ENCODE assay signal across 9 cellular contexts in the genomic region with DNA sequence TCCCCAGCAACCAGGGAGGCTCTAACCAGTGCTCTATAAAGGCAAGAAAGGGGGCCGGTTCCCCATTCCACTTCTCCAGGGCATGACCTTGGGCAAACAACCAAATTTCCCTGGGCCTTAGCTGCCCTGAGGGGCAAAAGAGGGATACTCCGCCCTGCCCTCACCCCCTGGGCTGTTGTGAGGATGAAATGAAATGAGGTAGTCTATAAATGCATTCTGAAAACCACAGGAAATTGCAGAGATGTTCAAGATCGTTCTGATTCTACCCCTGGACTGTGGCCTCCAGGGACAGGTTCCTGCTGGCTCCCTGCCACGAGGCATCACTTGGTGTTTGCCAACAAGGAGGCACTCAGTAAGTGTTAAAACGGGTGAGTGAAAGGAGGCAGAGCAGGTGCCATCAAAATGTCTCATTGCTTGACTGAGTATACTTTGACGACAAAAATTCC. TPM values are rescaled to one million over a fixed set of nuclear protein-coding genes. Genes with fewer than 3 reads are reported as not detected.
A peak's percentile ranks its signal among the peaks of the same experiment; 100 is the strongest.
DNase-seq lines count a peak whose midpoint lies in the region; ATAC-seq, FAIRE-seq and TF ChIP-seq lines count a peak whose summit lies in the region.
"Had no signal": no experiment of that assay in that cellular context is flagged by ENCODE, and none has a peak within 500 bp of the region (broad histone marks: within the 10 kb centered on the region; RNA-seq: fewer than 3 reads in every experiment).

No MANE protein-coding gene starts in this region.

- H3K79me2 ChIP-seq in OCI-LY3 (ENCODE audit: low read length) (peaks cover 92% of the 10 kb centered on the region), GM12878 (ENCODE audit: control insufficient read depth, insufficient read depth, low read length) (peaks cover 97% of the 10 kb centered on the region)

- H3K4me2 ChIP-seq in OCI-LY3 (ENCODE audit: low read length) (peak overlapping the region; percentile 97), GM12878 (ENCODE audit: control insufficient read depth, insufficient read depth) (peak overlapping the region; percentile 80)

- peaks cover 79% of the 10 kb centered on the region for H3K4me1 ChIP-seq in OCI-LY3 (ENCODE audit: low read length)
- peaks cover 71% of the 10 kb centered on the region for H3K4me1 ChIP-seq in GM12878 (ENCODE audit: control insufficient read depth, insufficient read depth, low read length)
- peaks cover 70% of the 10 kb centered on the region for H3K4me1 ChIP-seq in mesodermal cell (ENCODE audit: control insufficient read depth, insufficient read depth, low read length, poor library complexity, severe bottlenecking)

- H3K36me3 ChIP-seq in OCI-LY3 (replicated peaks; ENCODE audit: low read depth, low read length) (peaks cover 15% of the 10 kb centered on the region), GM12878 (ENCODE audit: control insufficient read depth in 2 of 2, insufficient read depth in 2 of 2, low read length in 1 of 2) (no peaks in the 10 kb centered on the region; a peak in 1 of 4 replicates), mesodermal cell (ENCODE audit: control insufficient read depth, insufficient read depth, low read length) (peaks cover 12% of the 10 kb centered on the region)

- CTCF ChIA-PET in GM12878 (lab: Yijun Ruan, JAX): interaction anchor here (1.9 to 17.1 kb wide), 6 partner anchors 24 to 112 kb away, joined by 9 to 197 read pairs (median 12); no protein-coding TSS in a partner anchor

- SMC1A ChIA-PET in GM12878 (lab: Charles Lee; ENCODE audit: uncharacterized antibody, unreplicated experiment): interaction anchor here (1.4 to 21.2 kb wide), 6 partner anchors 10 to 112 kb away, joined by 3 to 535 read pairs (median 45); no protein-coding TSS in a partner anchor

- peak; percentile 2 for ATAC-seq in GM12878
- no peak for ATAC-seq in HG02798 (IDR thresholded peaks at IDR 0.05; ENCODE audit: poor library complexity, unreplicated experiment)
- ATAC-seq in HG02884 (IDR thresholded peaks at IDR 0.05; ENCODE audit: unreplicated experiment): no peak

- H3K27ac ChIP-seq in OCI-LY3 (ENCODE audit: low read length) (peak overlapping the region; percentile 99), GM12878 (ENCODE audit: control insufficient read depth, insufficient read depth) (peak overlapping the region; percentile 99), mesodermal cell (ENCODE audit: low read depth, low read length, severe bottlenecking) (peak overlapping the region; percentile 84)

- in situ Hi-C loops in GM12878 (cut with MboI): no loop called here

- TF ChIP-seq CTCF in OCI-LY3 (IDR thresholded peaks at IDR 0.05; ENCODE audit: low read depth, low read length): no peak
- no peak for TF ChIP-seq CTCF in GM12878 (IDR thresholded peaks at IDR 0.05 in 2 of 3, conservative IDR thresholded peaks at IDR 0.05 in 1 of 3; ENCODE audit: control insufficient read depth in 2 of 3, extremely low read depth in 1 of 3, insufficient read depth in 1 of 3, low read depth in 3 of 3, low read length in 3 of 3)

- BruUV-seq in GM12878 (replicated peaks; lab: Mats Ljungman, UMichigan): no TSS peak

- H4K20me1 ChIP-seq in OCI-LY3 (ENCODE audit: insufficient read depth, low read length): no peaks in the 10 kb centered on the region
- H4K20me1 ChIP-seq in GM12878 (ENCODE audit: control insufficient read depth, insufficient read depth): no peaks in the 10 kb centered on the region

- H2AFZ ChIP-seq in OCI-LY3 (ENCODE audit: low read depth, low read length): no peak overlapping the region
- H2AFZ ChIP-seq in GM12878 (ENCODE audit: control insufficient read depth, low read depth, low read length): no peak overlapping the region

- TF ChIP-seq EP300 in GM12878 (IDR thresholded peaks at IDR 0.05; ENCODE audit: borderline replicate concordance in 1 of 2, control insufficient read depth in 1 of 2, low read depth in 2 of 2, low read length in 2 of 2): no peak

- TF ChIP-seq RAD21 in GM12878 (IDR thresholded peaks at IDR 0.05; ENCODE audit: insufficient read depth, low read depth, low read length): no peak

- RAD21 ChIA-PET in GM12878 (lab: Charles Lee; ENCODE audit: unreplicated experiment): interaction anchor here (1.3 to 17.7 kb wide), 7 partner anchors 9 to 112 kb away, joined by 4 to 408 read pairs (median 47); no protein-coding TSS in a partner anchor

- H3K4me3 ChIP-seq in OCI-LY3 (ENCODE audit: low read length) (peak overlapping the region; percentile 98), GM12878 (peak overlapping the region; percentile 70), mesodermal cell (ENCODE audit: extremely low read depth, insufficient read depth, low read length, poor library complexity, severe bottlenecking) (no peak overlapping the region)

- intact Hi-C loops in GM12878 (cut with micrococcal nuclease; ENCODE audit: unreplicated experiment): loop anchor here (10.0 kb wide), 1 partner anchor 339 kb away; a partner anchor contains a TSS

- H3K9me3 ChIP-seq in OCI-LY3 (ENCODE audit: insufficient read depth, low read length): no peaks in the 10 kb centered on the region
- H3K9me3 ChIP-seq in GM12878 (replicated peaks; ENCODE audit: control insufficient read depth, insufficient read depth, low read length): no peaks in the 10 kb centered on the region
- H3K9me3 ChIP-seq in mesodermal cell (ENCODE audit: control insufficient read depth, low read length): no peaks in the 10 kb centered on the region

- POLR2A ChIA-PET in GM12878 (lab: Charles Lee): interaction anchor here (0.6 to 17.4 kb wide), 6 partner anchors 9 to 163 kb away, joined by 3 to 291 read pairs (median 18); no protein-coding TSS in a partner anchor

- H3K27me3 ChIP-seq in OCI-LY3 (ENCODE audit: low read depth, low read length): no peaks in the 10 kb centered on the region
- no peaks in the 10 kb centered on the region for H3K27me3 ChIP-seq in GM12878 (replicated peaks in 1 of 2; ENCODE audit: control insufficient read depth in 2 of 2, insufficient read depth in 2 of 2, low read length in 1 of 2)

- peak overlapping the region; percentile 80 for H3K9ac ChIP-seq in OCI-LY3 (ENCODE audit: low read length)
- peak overlapping the region; percentile 69 for H3K9ac ChIP-seq in GM12878 (ENCODE audit: control insufficient read depth, insufficient read depth, low read length)

- DNase-seq in activated CD4-positive, alpha-beta T cell treated with anti-CD3 and anti-CD28 coated beads for 48 hours: peak; percentile 57
- no peak for DNase-seq in activated CD4-positive, alpha-beta T cell treated with anti-CD3 and anti-CD28 coated beads for 1 hour
- DNase-seq in GM12878 (ENCODE audit: low read depth, low spot score) (no peak), amniotic stem cell (lab: John Stamatoyannopoulos, UW) (no peak)

- no peak for FAIRE-seq in GM12878 (lab: Jason Lieb, UNC)
- FAIRE-seq: G401.6 had no signal

- WGBS in GM12878 (ENCODE audit: insufficient coverage, insufficient replicate concordance, low lambda C conversion rate, missing lambda C conversion rate): 2% methylated on average over 6 of the region's 6 CpGs
- 91 to 92% methylated on average over 5 to 6 of the region's 6 CpGs for WGBS in mesodermal cell (ENCODE audit: insufficient coverage in 2 of 2), 2 experiments

- TF ChIP-seq POLR2A in GM12878 (IDR thresholded peaks at IDR 0.05; ENCODE audit: low read depth, low read length): no peak

TF ChIP-seq in GM12878, 131 proteins besides CTCF, POLR2A, EP300 and RAD21 (continues in another document):
- TF ChIP-seq IKZF1 (conservative IDR thresholded peaks at IDR 0.05) (peak; percentile 37; the same call in 1 of the 2 replicates), MEF2B (IDR thresholded peaks at IDR 0.05; ENCODE audit: partially characterized antibody, poor library complexity, severe bottlenecking) (peak; percentile 74), SMAD1 (IDR thresholded peaks at IDR 0.05; ENCODE audit: low read depth, partially characterized antibody) (peak; percentile 69), IKZF2 (IDR thresholded peaks at IDR 0.05) (peak; percentile 50 to 59; a peak in 2 of 4 replicates), ETV6 (conservative IDR thresholded peaks at IDR 0.05 in 1 of 2, IDR thresholded peaks at IDR 0.05 in 1 of 2; ENCODE audit: borderline replicate concordance in 1 of 2, low read depth in 1 of 2) (peak in 1 of 2 experiments; percentile 26; a peak in 1 of 4 replicates), SUPT20H (IDR thresholded peaks at IDR 0.05; ENCODE audit: borderline replicate concordance, control insufficient read depth, low read depth, low read length) (no peak), SIN3A (IDR thresholded peaks at IDR 0.05; ENCODE audit: low read depth, low read length) (no peak), TCF7 (IDR thresholded peaks at IDR 0.05; ENCODE audit: borderline replicate concordance) (0 out of 2 replicates have a peak, but pooled peaks have one; percentile 9)
- TF ChIP-seq, protein P1, sequence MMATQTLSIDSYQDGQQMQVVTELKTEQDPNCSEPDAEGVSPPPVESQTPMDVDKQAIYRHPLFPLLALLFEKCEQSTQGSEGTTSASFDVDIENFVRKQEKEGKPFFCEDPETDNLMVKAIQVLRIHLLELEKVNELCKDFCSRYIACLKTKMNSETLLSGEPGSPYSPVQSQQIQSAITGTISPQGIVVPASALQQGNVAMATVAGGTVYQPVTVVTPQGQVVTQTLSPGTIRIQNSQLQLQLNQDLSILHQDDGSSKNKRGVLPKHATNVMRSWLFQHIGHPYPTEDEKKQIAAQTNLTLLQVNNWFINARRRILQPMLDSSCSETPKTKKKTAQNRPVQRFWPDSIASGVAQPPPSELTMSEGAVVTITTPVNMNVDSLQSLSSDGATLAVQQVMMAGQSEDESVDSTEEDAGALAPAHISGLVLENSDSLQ (IDR thresholded peaks at IDR 0.05): 0 out of 2 replicates have a peak, but pooled peaks have one; percentile 16

RNA-seq across cellular contexts. Expression of a gene that starts 5.7 kb away (rescaled TPM):
- total RNA-seq in GM12878 (2013; cell fraction: nucleolus; rRNA removed): 149 and 166 TPM in 2 replicates
- 45.8 and 52.2 TPM in 2 replicates for total RNA-seq in GM12878 (2014; rRNA removed)
- 34.8 and 39.6 TPM in 2 replicates for total RNA-seq in GM12878 (2014; rRNA removed; fragmentation: Illumina TruSeq; extraction: Trizol)
- total RNA-seq in GM12878 (2021): 113 and 115 TPM in 2 replicates
- polyA plus RNA-seq in GM12878 (2011; ENCODE audit: low read depth): 25.7 TPM
- polyA plus RNA-seq in GM12878 (2011; rRNA removed): 42.9 and 63.9 TPM in 2 replicates
- polyA plus RNA-seq in GM12878 (2011; cell fraction: cytosol; rRNA removed): 54.2 and 61.6 TPM in 2 replicates
- polyA plus RNA-seq in GM12878 (2011; cell fraction: nucleus; rRNA removed): 95.7 and 113 TPM in 2 replicates
- 56.2 and 57.9 TPM in 2 replicates for polyA plus RNA-seq in GM12878 (2012)
- 35.7 and 53.4 TPM in 2 replicates for polyA plus RNA-seq in GM12878 (2014; fragmentation: Illumina TruSeq; extraction: Trizol)
- under 1 TPM; 0.42 to 0.60 TPM for polyA plus RNA-seq in GM12878 (2014; fragmentation: Nextera tagmentation; extraction: Ambion mirVana)
- 73.7 and 83.1 TPM in 2 replicates for polyA plus RNA-seq in GM12878 (2014; rRNA removed)
- polyA plus RNA-seq in GM12878 (2016; fragmentation: Nextera tagmentation; extraction: Ambion mirVana): 10 to 100 TPM; 10.7 to 12.2 TPM
- 44.3 and 62.2 TPM in 2 replicates for polyA minus RNA-seq in GM12878 (2011; rRNA and poly(A)+ RNA removed)
- polyA minus RNA-seq in GM12878 (2011; cell fraction: cytosol; rRNA and poly(A)+ RNA removed): 22.3 and 26.7 TPM in 2 replicates
- 23.0 and 40.7 TPM in 2 replicates for polyA minus RNA-seq in GM12878 (2011; cell fraction: nucleus; rRNA and poly(A)+ RNA removed)
- polyA plus RNA-seq in mesodermal cell (2013, experiment 1 of 2): 44.1 TPM
- polyA plus RNA-seq in mesodermal cell (2013, experiment 2 of 2): 41.0 TPM
